12 cellular contexts compared by ENCODE assay signal in genomic region chr19:970695-971094, GRCh38. TPM values are rescaled to one million over a fixed set of nuclear protein-coding genes. Genes with fewer than 3 reads are reported as not detected.
DNase-seq lines count a peak whose midpoint lies in the region; ATAC-seq, FAIRE-seq and TF ChIP-seq lines count a peak whose summit lies in the region.
"Had no signal": no experiment of that assay in that cellular context is flagged by ENCODE, and none has a peak within 500 bp of the region (broad histone marks: within the 10 kb centered on the region; RNA-seq: fewer than 3 reads in every experiment).

No MANE protein-coding gene starts in this region.

- H3K9ac ChIP-seq in endothelial cell of umbilical vein (replicated peaks; ENCODE audit: extremely low read depth, insufficient read depth, low read length), result no peak overlapping the region

- no peak overlapping the region for H2AFZ ChIP-seq in endothelial cell of umbilical vein (ENCODE audit: low read depth, low read length)

- no peak overlapping the region for H3K4me3 ChIP-seq in endothelial cell of umbilical vein (replicated peaks in 1 of 3; ENCODE audit: insufficient read depth in 1 of 3, low read depth in 1 of 3, low read length in 3 of 3)
- no peak overlapping the region for H3K4me3 ChIP-seq in retinal pigment epithelial cell (ENCODE audit: low read length)
- H3K4me3 ChIP-seq: stomach had no signal

- CTCF ChIA-PET in endothelial cell of umbilical vein (lab: Charles Lee), result interaction anchor here (0.7 kb wide), 1 partner anchor 14 kb away, joined by 3 read pairs; no protein-coding TSS in a partner anchor

- peaks cover 0 to 10% of the 10 kb centered on the region in 2 experiments for H3K36me3 ChIP-seq in endothelial cell of umbilical vein (ENCODE audit: control insufficient read depth in 2 of 2, extremely low read depth in 1 of 2, insufficient read depth in 2 of 2, low read length in 2 of 2)

- no peaks in the 10 kb centered on the region for H3K4me1 ChIP-seq in endothelial cell of umbilical vein (ENCODE audit: control insufficient read depth, extremely low read depth, insufficient read depth, low read length)
- H3K4me1 ChIP-seq: stomach had no signal

- H4K20me1 ChIP-seq in endothelial cell of umbilical vein (replicated peaks; ENCODE audit: control insufficient read depth, extremely low read depth, insufficient read depth, low read length), result no peaks in the 10 kb centered on the region

- POLR2A ChIA-PET in endothelial cell of umbilical vein (lab: Charles Lee), result no interaction called here

- no peaks in the 10 kb centered on the region for H3K9me3 ChIP-seq in endothelial cell of umbilical vein (replicated peaks; ENCODE audit: control insufficient read depth, insufficient read depth, low read length)

- ATAC-seq in GM18511 (IDR thresholded peaks at IDR 0.05; ENCODE audit: unreplicated experiment), result no peak

- no peaks in the 10 kb centered on the region for H3K9me1 ChIP-seq in endothelial cell of umbilical vein (replicated peaks; ENCODE audit: control insufficient read depth, extremely low read depth, insufficient read depth, low read length)

- dilution Hi-C loops in endothelial cell of umbilical vein (cut with MboI; ENCODE audit: extremely low pct_ligation_motif_present, low sequenced_read_pairs), result no loop called here

- no peaks in the 10 kb centered on the region for H3K27me3 ChIP-seq in endothelial cell of umbilical vein (ENCODE audit: control insufficient read depth in 2 of 2, insufficient read depth in 2 of 2, low read length in 2 of 2)
- H3K27me3 ChIP-seq: stomach had no signal

- no peak overlapping the region for H3K27ac ChIP-seq in endothelial cell of umbilical vein (ENCODE audit: insufficient read depth, low read depth, low read length)
- H3K27ac ChIP-seq: epithelial cell of prostate, stomach had no signal

- no peak for TF ChIP-seq POLR2A in endothelial cell of umbilical vein (IDR thresholded peaks at IDR 0.05; ENCODE audit: low read depth, low read length)

- H3K79me2 ChIP-seq in endothelial cell of umbilical vein (ENCODE audit: control insufficient read depth, insufficient read depth, low read length), result no peaks in the 10 kb centered on the region

- intact Hi-C loops in endothelial cell of umbilical vein (cut with micrococcal nuclease), result no loop called here

- peak; percentile 68 for DNase-seq in activated CD8-positive, alpha-beta memory T cell treated with anti-CD3 and anti-CD28 coated beads, Interleukin-2, amount 50 U/mL, for 48 hours
- DNase-seq in activated CD8-positive, alpha-beta memory T cell treated with anti-CD3 and anti-CD28 coated beads, Interleukin-2, amount 50 U/mL, for 4 hours, result no peak
- DNase-seq in NCI-H69 (lab: John Stamatoyannopoulos, UW) (peak; percentile 19), endothelial cell of umbilical vein (ENCODE audit: low read depth, low spot score) (no peak), retinal pigment epithelial cell (ENCODE audit: low read depth) (no peak), HT-29 (ENCODE audit: low spot score) (no peak), NCI-H2081 treated with DMSO at 0.1 percent for 48 hours (lab: John Stamatoyannopoulos, UW) (no peak)
- DNase-seq: COR-L47, stomach, T1000 had no signal

- no TSS peak for BruUV-seq in endothelial cell of umbilical vein (replicated peaks; lab: Mats Ljungman, UMichigan)

- H3K4me2 ChIP-seq in endothelial cell of umbilical vein (ENCODE audit: insufficient read depth, low read length), result no peak overlapping the region

- no peak for FAIRE-seq in endothelial cell of umbilical vein (lab: Jason Lieb, UNC)

- TF ChIP-seq CTCF in endothelial cell of umbilical vein (IDR thresholded peaks at IDR 0.05; ENCODE audit: extremely low read depth in 1 of 2, insufficient read depth in 1 of 2, low read depth in 1 of 2, low read length in 2 of 2) (peak; percentile 44 to 51), retinal pigment epithelial cell (conservative IDR thresholded peaks at IDR 0.05; ENCODE audit: low read depth, low read length) (peak; percentile 56)

TF ChIP-seq in endothelial cell of umbilical vein, 7 proteins besides CTCF, POLR2A, EP300 and RAD21:
- TF ChIP-seq EZH2 (IDR thresholded peaks at IDR 0.05; ENCODE audit: borderline replicate concordance, low read depth, low read length, severe bottlenecking), result no peak
- TF ChIP-seq JUN (IDR thresholded peaks at IDR 0.05; ENCODE audit: borderline replicate concordance, insufficient read depth, insufficient read length, low read depth), result no peak
- no peak for TF ChIP-seq MAX (IDR thresholded peaks at IDR 0.05; ENCODE audit: insufficient read depth, insufficient read length)
- no peak for TF ChIP-seq FOS (IDR thresholded peaks at IDR 0.05; ENCODE audit: borderline replicate concordance, insufficient read depth, low read length)
- no peak for TF ChIP-seq GATA2 (IDR thresholded peaks at IDR 0.05; ENCODE audit: insufficient read depth, insufficient read length, low read depth, low read length)
- TF ChIP-seq MYC (IDR thresholded peaks at IDR 0.05; ENCODE audit: low read depth, low read length), result no peak
- no peak for TF ChIP-seq POLR2AphosphoS5 (IDR thresholded peaks at IDR 0.05; ENCODE audit: insufficient read depth, low read depth, low read length)

RNA-seq across cellular contexts. Expression of gene WDR18, which starts 13.4 kb away (rescaled TPM):
- total RNA-seq in endothelial cell of umbilical vein, result 54.8 and 74.7 TPM in 2 replicates
- polyA plus RNA-seq in endothelial cell of umbilical vein, result 102 and 151 TPM in 2 replicates
- 39.0 and 56.2 TPM in 2 replicates for polyA plus RNA-seq in endothelial cell of umbilical vein (2011; cell fraction: cytosol; rRNA removed)
- 80.9 and 89.5 TPM in 2 replicates for polyA plus RNA-seq in endothelial cell of umbilical vein (2011; cell fraction: nucleus; rRNA removed)
- polyA plus RNA-seq in endothelial cell of umbilical vein (2012), result 41.3 and 52.4 TPM in 2 replicates
- 36.0 and 49.1 TPM in 2 replicates for polyA minus RNA-seq in endothelial cell of umbilical vein
- polyA minus RNA-seq in endothelial cell of umbilical vein (2011; cell fraction: cytosol; rRNA and poly(A)+ RNA removed), result 87.1 TPM
- 21.7 and 26.4 TPM in 2 replicates for polyA minus RNA-seq in endothelial cell of umbilical vein (2011; cell fraction: nucleus; rRNA and poly(A)+ RNA removed)
- 172 and 186 TPM in 2 replicates for total RNA-seq in HT-29 (2014; rRNA removed; shearing (Covaris generic))

RNA-seq across cellular contexts. Expression of gene GRIN3B, which starts 29.5 kb away (rescaled TPM):
- total RNA-seq in endothelial cell of umbilical vein, result 0.69 and 0.82 TPM in 2 replicates
- 0.43 and 0.81 TPM in 2 replicates for polyA plus RNA-seq in endothelial cell of umbilical vein
- polyA plus RNA-seq in endothelial cell of umbilical vein (2011; cell fraction: cytosol; rRNA removed), result 0.27 and 0.28 TPM in 2 replicates
- polyA plus RNA-seq in endothelial cell of umbilical vein (2011; cell fraction: nucleus; rRNA removed), result 0.77 and 1.1 TPM in 2 replicates
- 0.52 and 1.3 TPM in 2 replicates for polyA plus RNA-seq in endothelial cell of umbilical vein (2012)
- polyA minus RNA-seq in endothelial cell of umbilical vein, result 0.13 and 0.22 TPM in 2 replicates
- polyA minus RNA-seq in endothelial cell of umbilical vein (2011; cell fraction: cytosol; rRNA and poly(A)+ RNA removed), result not detected
- 0.34 TPM in 1 of 2 replicates, not detected in the other for polyA minus RNA-seq in endothelial cell of umbilical vein (2011; cell fraction: nucleus; rRNA and poly(A)+ RNA removed)
- not detected in 2 replicates for total RNA-seq in HT-29 (2014; rRNA removed; shearing (Covaris generic))
- total RNA-seq: stomach had no signal

RNA-seq across cellular contexts. Expression of gene ARID3A, which starts 44.9 kb away (rescaled TPM):
- total RNA-seq in endothelial cell of umbilical vein, result 10.8 and 13.2 TPM in 2 replicates
- 5.4 and 7.6 TPM in 2 replicates for polyA plus RNA-seq in endothelial cell of umbilical vein
- polyA plus RNA-seq in endothelial cell of umbilical vein (2011; cell fraction: cytosol; rRNA removed), result 4.5 and 5.3 TPM in 2 replicates
- polyA plus RNA-seq in endothelial cell of umbilical vein (2011; cell fraction: nucleus; rRNA removed), result 7.6 and 12.8 TPM in 2 replicates
- polyA plus RNA-seq in endothelial cell of umbilical vein (2012), result 7.6 and 13.1 TPM in 2 replicates
- polyA minus RNA-seq in endothelial cell of umbilical vein, result 12.7 and 14.8 TPM in 2 replicates
- polyA minus RNA-seq in endothelial cell of umbilical vein (2011; cell fraction: cytosol; rRNA and poly(A)+ RNA removed), result 11.4 TPM
- polyA minus RNA-seq in endothelial cell of umbilical vein (2011; cell fraction: nucleus; rRNA and poly(A)+ RNA removed), result 8.6 and 13.0 TPM in 2 replicates
- 10.4 and 11.8 TPM in 2 replicates for total RNA-seq in HT-29 (2014; rRNA removed; shearing (Covaris generic))

RNA-seq across cellular contexts. Expression of gene TMEM259, which starts 50.2 kb away (rescaled TPM):
- 142 and 147 TPM in 2 replicates for total RNA-seq in endothelial cell of umbilical vein
- 297 and 430 TPM in 2 replicates for polyA plus RNA-seq in endothelial cell of umbilical vein
- polyA plus RNA-seq in endothelial cell of umbilical vein (2011; cell fraction: cytosol; rRNA removed), result 93.5 and 128 TPM in 2 replicates
- 626 and 670 TPM in 2 replicates for polyA plus RNA-seq in endothelial cell of umbilical vein (2011; cell fraction: nucleus; rRNA removed)
- polyA plus RNA-seq in endothelial cell of umbilical vein (2012), result 67.8 and 100 TPM in 2 replicates
- polyA minus RNA-seq in endothelial cell of umbilical vein, result 80.3 and 87.9 TPM in 2 replicates
- 53.1 TPM for polyA minus RNA-seq in endothelial cell of umbilical vein (2011; cell fraction: cytosol; rRNA and poly(A)+ RNA removed)
- polyA minus RNA-seq in endothelial cell of umbilical vein (2011; cell fraction: nucleus; rRNA and poly(A)+ RNA removed), result 74.8 and 114 TPM in 2 replicates
- total RNA-seq in HT-29 (2014; rRNA removed; shearing (Covaris generic)), result 236 and 253 TPM in 2 replicates

RNA-seq across cellular contexts. Expression of gene RNU6-2, which starts 50.6 kb away (rescaled TPM):
- not detected in 2 replicates for total RNA-seq in endothelial cell of umbilical vein
- not detected in 2 replicates for polyA plus RNA-seq in endothelial cell of umbilical vein
- polyA plus RNA-seq in endothelial cell of umbilical vein (2011; cell fraction: cytosol; rRNA removed), result not detected in 2 replicates
- polyA plus RNA-seq in endothelial cell of umbilical vein (2011; cell fraction: nucleus; rRNA removed), result not detected in 2 replicates
- not detected in 2 replicates for polyA plus RNA-seq in endothelial cell of umbilical vein (2012)
- not detected in 2 replicates for polyA minus RNA-seq in endothelial cell of umbilical vein
- 1,914 TPM for polyA minus RNA-seq in endothelial cell of umbilical vein (2011; cell fraction: cytosol; rRNA and poly(A)+ RNA removed)
- not detected in 2 replicates for polyA minus RNA-seq in endothelial cell of umbilical vein (2011; cell fraction: nucleus; rRNA and poly(A)+ RNA removed)
- not detected in 2 replicates for total RNA-seq in HT-29 (2014; rRNA removed; shearing (Covaris generic))
- total RNA-seq: stomach had no signal
- polyA plus RNA-seq: stomach had no signal

Comparison
In these comparisons a context has a peak if more than half of its experiments do, and no peak if none do; other contexts are left out.
1. DNase-seq: peak in activated CD8-positive, alpha-beta memory T cell treated with anti-CD3 and anti-CD28 coated beads, Interleukin-2, amount 50 U/mL, for 48 hours (single experiment) and NCI-H69 (single experiment); none in activated CD8-positive, alpha-beta memory T cell treated with anti-CD3 and anti-CD28 coated beads, Interleukin-2, amount 50 U/mL, for 4 hours (single experiment), endothelial cell of umbilical vein (single experiment), retinal pigment epithelial cell (single experiment), HT-29 (single experiment) and NCI-H2081 treated with DMSO at 0.1 percent for 48 hours (single experiment).